20 cellular contexts compared by ENCODE assay signal in genomic region chr1:195373831-195374230, GRCh38.
DNase-seq lines count a peak whose midpoint lies in the region; ATAC-seq, FAIRE-seq and TF ChIP-seq lines count a peak whose summit lies in the region.
"Had no signal": no experiment of that assay in that cellular context is flagged by ENCODE, and none has a peak within 500 bp of the region (broad histone marks: within the 10 kb centered on the region; RNA-seq: fewer than 3 reads in every experiment).

No MANE protein-coding gene starts in this region.

- no peaks in the 10 kb centered on the region for H3K4me1 Mint-ChIP-seq in activated T-cell treated with anti-CD3 and anti-CD28 coated beads, Interleukin-2, amount 50 U/mL, for 72 hours (ENCODE audit: low read depth)
- H3K4me1 Mint-ChIP-seq: B cell had no signal

- no peaks in the 10 kb centered on the region for H3K9me2 ChIP-seq in SU-DHL-6 (replicated peaks; ENCODE audit: insufficient read depth, low read length)

- no peaks in the 10 kb centered on the region for H3K36me3 ChIP-seq in SU-DHL-6 (ENCODE audit: low read length)
- H3K36me3 ChIP-seq: BLaER1 treated with 17β-estradiol and CSF1 and Interleukin-3, amounts not matched to agents 10 nM and 100 nM had no signal

- H3K9ac ChIP-seq in SU-DHL-6 (ENCODE audit: low read length) = no peak overlapping the region
- H3K9ac ChIP-seq: BLaER1 treated with 17β-estradiol and CSF1 and Interleukin-3, amounts not matched to agents 10 nM and 100 nM had no signal

- H3K9me3 Mint-ChIP-seq in activated T-cell treated with anti-CD3 and anti-CD28 coated beads, Interleukin-2, amount 50 U/mL, for 72 hours = no peaks in the 10 kb centered on the region
- H3K9me3 Mint-ChIP-seq: CD8-positive, alpha-beta T cell; HFFc6 had no signal

- H3K27me3 ChIP-seq in SU-DHL-6 (ENCODE audit: low read length) = no peaks in the 10 kb centered on the region
- H3K27me3 ChIP-seq: BLaER1 treated with 17β-estradiol and CSF1 and Interleukin-3, amounts not matched to agents 10 nM and 100 nM had no signal

- H3K9me3 ChIP-seq in SU-DHL-6 (ENCODE audit: insufficient read depth, low read length) = no peaks in the 10 kb centered on the region
- H3K9me3 ChIP-seq: BLaER1 treated with 17β-estradiol and CSF1 and Interleukin-3, amounts not matched to agents 10 nM and 100 nM had no signal

- no peak overlapping the region for H3K4me3 Mint-ChIP-seq in activated T-cell treated with anti-CD3 and anti-CD28 coated beads, Interleukin-2, amount 50 U/mL, for 72 hours
- H3K4me3 Mint-ChIP-seq: B cell; CD8-positive, alpha-beta T cell; HFFc6 had no signal

- H3K79me2 ChIP-seq in SU-DHL-6 (ENCODE audit: insufficient read depth, low read length) = no peaks in the 10 kb centered on the region

- peak overlapping the region; percentile 25 for H2AFZ ChIP-seq in SU-DHL-6 (ENCODE audit: low read depth, low read length, severe bottlenecking)

- H3K4me3 ChIP-seq in SU-DHL-6 (ENCODE audit: insufficient read depth, low read length, poor library complexity, severe bottlenecking) = no peak overlapping the region
- H3K4me3 ChIP-seq: BLaER1 treated with 17β-estradiol and CSF1 and Interleukin-3, amounts not matched to agents 10 nM and 100 nM had no signal

- DNase-seq in D721Med (ENCODE audit: insufficient read length, low spot score) = no peak
- DNase-seq in NCI-H1694 treated with DMSO at 0.1 percent for 48 hours (lab: John Stamatoyannopoulos, UW) = peak; percentile 60
- DNase-seq in fibroblast of the conjunctiva (ENCODE audit: low read depth) = peak; percentile 5
- DNase-seq in cerebellar cortex (ENCODE audit: low spot score) = no peak
- no peak for DNase-seq in activated T-cell treated with anti-CD3 and anti-CD28 coated beads, Interleukin-2, amount 50 U/mL, for 72 hours
- no peak for DNase-seq in Ammon's horn (ENCODE audit: low spot score)
- DNase-seq: 8988T; CD8-positive, alpha-beta T cell; COR-L47; GOT3; H7; HFFc6; IMR-90 had no signal

- no peaks in the 10 kb centered on the region for H3K36me3 Mint-ChIP-seq in activated T-cell treated with anti-CD3 and anti-CD28 coated beads, Interleukin-2, amount 50 U/mL, for 72 hours (ENCODE audit: insufficient read depth in 2 of 2)
- H3K36me3 Mint-ChIP-seq: CD8-positive, alpha-beta T cell had no signal

- no peaks in the 10 kb centered on the region for H4K20me1 ChIP-seq in SU-DHL-6 (ENCODE audit: low read depth, low read length)
- H4K20me1 ChIP-seq: BLaER1 treated with 17β-estradiol and CSF1 and Interleukin-3, amounts not matched to agents 10 nM and 100 nM had no signal

- no peak overlapping the region for H3K27ac Mint-ChIP-seq in activated T-cell treated with anti-CD3 and anti-CD28 coated beads, Interleukin-2, amount 50 U/mL, for 72 hours
- H3K27ac Mint-ChIP-seq: B cell; CD8-positive, alpha-beta T cell; HFFc6 had no signal

- FAIRE-seq in D721Med (lab: Jason Lieb, UNC) = peak; percentile 86
- FAIRE-seq: G401.6, GM12891, HTR-8/SVneo had no signal

- no peak for TF ChIP-seq CTCF in D721Med (IDR thresholded peaks at IDR 0.05; ENCODE audit: insufficient read depth, missing control alignments)
- TF ChIP-seq CTCF in SU-DHL-6 (IDR thresholded peaks at IDR 0.05; ENCODE audit: insufficient read depth, low read length, poor library complexity, severe bottlenecking) = no peak

- no peak overlapping the region for H3K27ac ChIP-seq in SU-DHL-6 (ENCODE audit: low read depth, low read length)
- H3K27ac ChIP-seq: BLaER1 treated with 17β-estradiol and CSF1 and Interleukin-3, amounts not matched to agents 10 nM and 100 nM had no signal

- no peak overlapping the region for H3K4me2 ChIP-seq in SU-DHL-6 (ENCODE audit: low read depth, low read length, poor library complexity, severe bottlenecking)
- H3K4me2 ChIP-seq: BLaER1 treated with 17β-estradiol and CSF1 and Interleukin-3, amounts not matched to agents 10 nM and 100 nM had no signal

- ATAC-seq in activated T-cell treated with anti-CD3 and anti-CD28 coated beads, Interleukin-2, amount 50 U/mL, for 72 hours (replicated peaks in 1 of 2) = no peak
- ATAC-seq: CD8-positive, alpha-beta T cell; HCT116 had no signal

- H3F3A ChIP-seq in SU-DHL-6 (ENCODE audit: insufficient read depth) = no peaks in the 10 kb centered on the region

- H3K27me3 Mint-ChIP-seq in activated T-cell treated with anti-CD3 and anti-CD28 coated beads, Interleukin-2, amount 50 U/mL, for 72 hours (ENCODE audit: low read depth) = no peaks in the 10 kb centered on the region
- H3K27me3 Mint-ChIP-seq: B cell had no signal

Comparison
In these comparisons a context has a peak if more than half of its experiments do, and no peak if none do; other contexts are left out.
1. DNase-seq: peak in NCI-H1694 treated with DMSO at 0.1 percent for 48 hours (single experiment) and fibroblast of the conjunctiva (single experiment); none in D721Med (single experiment), cerebellar cortex (single experiment), activated T-cell treated with anti-CD3 and anti-CD28 coated beads, Interleukin-2, amount 50 U/mL, for 72 hours (0 of 2) and Ammon's horn (single experiment).